ENCODE assay signal across 19 cellular contexts in genomic region chr3:194327030-194327413, GRCh38. TPM values are rescaled to one million over a fixed set of nuclear protein-coding genes. Genes with fewer than 3 reads are reported as not detected.
A peak's percentile ranks its signal among the peaks of the same experiment; 100 is the strongest.
DNase-seq lines count a peak whose midpoint lies in the region; ATAC-seq, FAIRE-seq and TF ChIP-seq lines count a peak whose summit lies in the region.
"Had no signal": no experiment of that assay in that cellular context is flagged by ENCODE, and none has a peak within 500 bp of the region (broad histone marks: within the 10 kb centered on the region; RNA-seq: fewer than 3 reads in every experiment).

No MANE protein-coding gene starts in this region.

- H3K56ac ChIP-seq in mesendoderm (ENCODE audit: low read length): no peak overlapping the region

- H4K5ac ChIP-seq in mesendoderm (ENCODE audit: low read length): no peak overlapping the region

- peaks cover 25% of the 10 kb centered on the region for H3K27me3 Mint-ChIP-seq in CD4-positive, CD25-positive, alpha-beta regulatory T cell
- peaks cover 8% of the 10 kb centered on the region for H3K27me3 Mint-ChIP-seq in activated T-cell treated with anti-CD3 and anti-CD28 coated beads, Interleukin-2, amount 50 U/mL, for 4 hours (ENCODE audit: low read depth)

- no peak overlapping the region for H3K4me3 ChIP-seq in CD4-positive, CD25-positive, alpha-beta regulatory T cell (ENCODE audit: low read depth, low read length)
- H3K4me3 ChIP-seq in K562 (no peak overlapping the region), mesendoderm (ENCODE audit: low read length) (no peak overlapping the region)
- H3K4me3 ChIP-seq: HAP-1 had no signal

- no peak overlapping the region for H3K27ac Mint-ChIP-seq in CD4-positive, CD25-positive, alpha-beta regulatory T cell
- H3K27ac Mint-ChIP-seq: CD14-positive monocyte had no signal

- H2BK120ac ChIP-seq in mesendoderm (ENCODE audit: low read depth, low read length): no peak overlapping the region

- intact Hi-C loops in K562 (cut with micrococcal nuclease): loop anchor here (10.0 kb wide), 1 partner anchor 732 kb away; the partner anchor contains the start of gene OPA1

- DNase-seq in CD4-positive, CD25-positive, alpha-beta regulatory T cell: peak in 2 of 3 donors; percentile 41 to 51
- DNase-seq in LHCN-M2 (ENCODE audit: low read depth): peak; percentile 19
- DNase-seq in K562 (ENCODE audit: extremely low read depth in 1 of 4, low spot score in 3 of 4): no peak
- DNase-seq in mesendoderm: peak; percentile 74
- DNase-seq in HuH-7.5 (ENCODE audit: low spot score): no peak
- DNase-seq in activated T-cell treated with anti-CD3 and anti-CD28 coated beads, Interleukin-2, amount 50 U/mL, for 4 hours: no peak
- DNase-seq: AML-193, COR-L47, Karpas-422, MM.1S, NCI-H1092 treated with DMSO at 0.1 percent for 48 hours, NCI-H510A treated with DMSO at 0.1 percent for 48 hours, NCI-H82, PC-3 had no signal

- no peak overlapping the region for H3K18ac ChIP-seq in mesendoderm (ENCODE audit: low read length)

- in situ Hi-C loops in K562 (cut with MboI): loop anchor here (10.0 to 25.0 kb wide), 2 partner anchors 672 to 1865 kb away; no protein-coding TSS in a partner anchor

- H3K9ac ChIP-seq in K562 (ENCODE audit: insufficient read depth in 1 of 2, low read depth in 2 of 2, low read length in 2 of 2) (no peak overlapping the region), mesendoderm (ENCODE audit: low read length) (no peak overlapping the region)

- H3K9me1 ChIP-seq in K562 (ENCODE audit: control insufficient read depth, insufficient read depth, low read length): no peaks in the 10 kb centered on the region

- no peaks in the 10 kb centered on the region for H3K36me3 ChIP-seq in CD4-positive, CD25-positive, alpha-beta regulatory T cell (ENCODE audit: control insufficient read depth, insufficient read depth, low read length)
- H3K36me3 ChIP-seq in K562 (ENCODE audit: control insufficient read depth, insufficient read depth, low read length): no peaks in the 10 kb centered on the region
- H3K36me3 ChIP-seq in mesendoderm (ENCODE audit: control insufficient read depth, insufficient read depth, low read length): no peaks in the 10 kb centered on the region
- H3K36me3 ChIP-seq: HAP-1 had no signal

- H2AK5ac ChIP-seq in mesendoderm (ENCODE audit: low read length): no peak overlapping the region

- H3K36me3 Mint-ChIP-seq in CD4-positive, CD25-positive, alpha-beta regulatory T cell: no peaks in the 10 kb centered on the region
- H3K36me3 Mint-ChIP-seq in activated T-cell treated with anti-CD3 and anti-CD28 coated beads, Interleukin-2, amount 50 U/mL, for 4 hours (ENCODE audit: insufficient read depth): no peaks in the 10 kb centered on the region
- H3K36me3 Mint-ChIP-seq: CD14-positive monocyte had no signal

- no peak overlapping the region for H2BK5ac ChIP-seq in mesendoderm (ENCODE audit: low read length)

- no peak overlapping the region for H2AFZ ChIP-seq in K562 (ENCODE audit: low read depth, low read length)

- H3K9me3 ChIP-seq in CD4-positive, CD25-positive, alpha-beta regulatory T cell (ENCODE audit: control insufficient read depth in 2 of 2, low read length in 2 of 2): no peaks in the 10 kb centered on the region
- no peaks in the 10 kb centered on the region; the same call in 1 of the 2 replicates for H3K9me3 ChIP-seq in K562 (replicated peaks; ENCODE audit: control insufficient read depth, insufficient read depth, low read depth, low read length)
- H3K9me3 ChIP-seq: HAP-1 had no signal

- no peak overlapping the region for H2BK15ac ChIP-seq in mesendoderm (replicated peaks; ENCODE audit: low read depth)

- H3K79me2 ChIP-seq in K562 (ENCODE audit: control insufficient read depth, insufficient read depth, low read length) (no peaks in the 10 kb centered on the region), mesendoderm (ENCODE audit: control insufficient read depth, insufficient read depth, low read length) (no peaks in the 10 kb centered on the region)

- no peaks in the 10 kb centered on the region for H3K79me1 ChIP-seq in mesendoderm (ENCODE audit: low read length)

- WGBS in K562 (ENCODE audit: insufficient coverage, low coverage, missing lambda C conversion rate): no CpG with 5 or more reads among the region's 3 CpGs
- 100% methylated on average over 2 of the region's 3 CpGs for WGBS in mesendoderm (ENCODE audit: extremely low coverage, insufficient coverage, low lambda C conversion rate)

- no peak for TF ChIP-seq POLR2A in K562 (conservative IDR thresholded peaks at IDR 0.05)

- H3K27me3 ChIP-seq in CD4-positive, CD25-positive, alpha-beta regulatory T cell (ENCODE audit: control insufficient read depth, insufficient read depth, low read length): no peaks in the 10 kb centered on the region
- peaks cover 0 to 41% of the 10 kb centered on the region in 2 experiments; a peak in 3 of 5 replicates for H3K27me3 ChIP-seq in K562 (ENCODE audit: control insufficient read depth in 2 of 2, insufficient read depth in 2 of 2, low read length in 2 of 2)
- H3K27me3 ChIP-seq in mesendoderm (ENCODE audit: insufficient read depth, low read length, poor library complexity): no peaks in the 10 kb centered on the region

- no peak for ATAC-seq in CD4-positive, CD25-positive, alpha-beta regulatory T cell (ENCODE audit: low read depth in 2 of 2)
- ATAC-seq in K562 (no peak), HG02798 (IDR thresholded peaks at IDR 0.05; ENCODE audit: poor library complexity, unreplicated experiment) (no peak)
- ATAC-seq in activated T-cell treated with anti-CD3 and anti-CD28 coated beads, Interleukin-2, amount 50 U/mL, for 4 hours: no peak
- ATAC-seq: PC-3, Right ventricle myocardium inferior had no signal

- CTCF ChIA-PET in K562 (lab: Yijun Ruan, JAX; ENCODE audit: low intra/inter-chr PET ratio): no interaction called here

- H3K4me1 ChIP-seq in CD4-positive, CD25-positive, alpha-beta regulatory T cell (ENCODE audit: control insufficient read depth, insufficient read depth, low read length, poor library complexity, severe bottlenecking): peaks cover 6% of the 10 kb centered on the region
- H3K4me1 ChIP-seq in K562 (replicated peaks in 1 of 2; ENCODE audit: control insufficient read depth in 2 of 2, insufficient read depth in 2 of 2, low read length in 2 of 2): peaks cover 13 to 54% of the 10 kb centered on the region in 2 experiments; a peak in 4 of 5 replicates
- peaks cover 2% of the 10 kb centered on the region for H3K4me1 ChIP-seq in mesendoderm (ENCODE audit: control insufficient read depth, low read depth, low read length)

- H3K9me3 Mint-ChIP-seq in CD4-positive, CD25-positive, alpha-beta regulatory T cell: peaks cover 0 to 1% (median 0%) of the 10 kb centered on the region in 7 donors
- H3K9me3 Mint-ChIP-seq in activated T-cell treated with anti-CD3 and anti-CD28 coated beads, Interleukin-2, amount 50 U/mL, for 4 hours: no peaks in the 10 kb centered on the region

- H4K20me1 ChIP-seq in K562 (replicated peaks; ENCODE audit: control insufficient read depth, insufficient read depth, low read length): no peaks in the 10 kb centered on the region

- H3K23ac ChIP-seq in mesendoderm (ENCODE audit: low read length): no peak overlapping the region

- no peak for TF ChIP-seq EP300 in K562 (IDR thresholded peaks at IDR 0.05; ENCODE audit: low read length)

- peaks cover 0 to 3% (median under 1%) of the 10 kb centered on the region in 4 donors for H3K4me1 Mint-ChIP-seq in CD4-positive, CD25-positive, alpha-beta regulatory T cell
- peaks cover 6% of the 10 kb centered on the region for H3K4me1 Mint-ChIP-seq in activated T-cell treated with anti-CD3 and anti-CD28 coated beads, Interleukin-2, amount 50 U/mL, for 4 hours (ENCODE audit: low read depth)

- no peak overlapping the region for H4K8ac ChIP-seq in mesendoderm (ENCODE audit: low read depth, low read length)

- H3K4me3 Mint-ChIP-seq in CD4-positive, CD25-positive, alpha-beta regulatory T cell: no peak overlapping the region
- H3K4me3 Mint-ChIP-seq in activated T-cell treated with anti-CD3 and anti-CD28 coated beads, Interleukin-2, amount 50 U/mL, for 4 hours: no peak overlapping the region
- H3K4me3 Mint-ChIP-seq: CD14-positive monocyte had no signal

- H3K27ac ChIP-seq in CD4-positive, CD25-positive, alpha-beta regulatory T cell (ENCODE audit: insufficient read depth, low read length, poor library complexity, severe bottlenecking): no peak overlapping the region
- no peak overlapping the region for H3K27ac ChIP-seq in K562 (ENCODE audit: extremely low read depth, low read depth, low read length)
- H3K27ac ChIP-seq in mesendoderm (ENCODE audit: low read depth, low read length): no peak overlapping the region

- TF ChIP-seq CTCF in K562 (IDR thresholded peaks at IDR 0.05 in 2 of 3, conservative IDR thresholded peaks at IDR 0.05 in 1 of 3; ENCODE audit: insufficient read depth in 2 of 3, low read depth in 1 of 3, low read length in 3 of 3): no peak

- POLR2A ChIA-PET in K562 (lab: Yijun Ruan, JAX): no interaction called here

- no peak for TF ChIP-seq RAD21 in K562 (CRISPR knock-in tag; conservative IDR thresholded peaks at IDR 0.05 in 1 of 2, IDR thresholded peaks at IDR 0.05 in 1 of 2)

- H3K4me2 ChIP-seq in K562 (ENCODE audit: insufficient read depth, low read length) (no peak overlapping the region; the same call in 1 of the 2 replicates), mesendoderm (ENCODE audit: low read length) (no peak overlapping the region)

- no TSS peak for BruUV-seq in K562 (replicated peaks; lab: Mats Ljungman, UMichigan)

- no peak overlapping the region for H3K4ac ChIP-seq in mesendoderm (ENCODE audit: low read depth, low read length)

- no peak for FAIRE-seq in K562 (lab: Jason Lieb, UNC)

RNA-seq across cellular contexts. Expression of gene CPN2, which starts 24.1 kb away (rescaled TPM):
- not detected for total RNA-seq in CD4-positive, CD25-positive, alpha-beta regulatory T cell
- polyA plus RNA-seq in CD4-positive, CD25-positive, alpha-beta regulatory T cell: not detected
- not detected in 2 replicates for total RNA-seq in LHCN-M2 (2014; rRNA removed)
- not detected for polyA plus RNA-seq in LHCN-M2 (2012)
- total RNA-seq in K562 (2011; cell fraction: chromatin; rRNA removed; ENCODE audit: low replicate concordance): not detected in 2 replicates
- not detected in 2 replicates for total RNA-seq in K562 (2011; cell fraction: nucleolus; rRNA removed)
- total RNA-seq in K562 (2011; cell fraction: nucleoplasm; rRNA removed): not detected in 2 replicates
- total RNA-seq in K562 (2014; rRNA removed): not detected in 2 replicates
- not detected in 2 replicates for total RNA-seq in K562 (2014; rRNA removed; fragmentation: Illumina TruSeq; extraction: Trizol)
- not detected in 2 replicates for total RNA-seq in K562 (2015; rRNA removed; fragmentation: Illumina TruSeq; extraction: Trizol)
- not detected in 2 replicates for total RNA-seq in K562 (2021)
- polyA plus RNA-seq in K562 (2011; rRNA removed): not detected in 2 replicates
- polyA plus RNA-seq in K562 (2011; cell fraction: cytosol; rRNA removed): 0.04 TPM in 1 of 2 replicates, not detected in the other
- not detected in 2 replicates for polyA plus RNA-seq in K562 (2011; cell fraction: nucleus; rRNA removed)
- polyA plus RNA-seq in K562 (2012): 0.06 TPM in 1 of 2 replicates, not detected in the other
- not detected in 2 replicates for polyA plus RNA-seq in K562 (2014; fragmentation: Illumina TruSeq; extraction: Trizol)
- not detected for polyA plus RNA-seq in K562 (2014; fragmentation: Nextera tagmentation; extraction: Ambion mirVana)
- polyA plus RNA-seq in K562 (2014; rRNA removed): not detected in 2 replicates
- not detected in 2 replicates for polyA minus RNA-seq in K562 (2011; rRNA and poly(A)+ RNA removed)
- polyA minus RNA-seq in K562 (2011; cell fraction: cytosol; rRNA and poly(A)+ RNA removed): not detected in 2 replicates
- polyA minus RNA-seq in K562 (2011; cell fraction: nucleus; rRNA and poly(A)+ RNA removed): not detected in 2 replicates
- 0.01 TPM for polyA plus RNA-seq in mesendoderm (2013, experiment 1 of 2)
- polyA plus RNA-seq in mesendoderm (2013, experiment 2 of 2): 0.01 TPM
- under 1 TPM in 1 of 3 donors, not detected in 2; 0.08 TPM for total RNA-seq in activated T-cell treated with anti-CD3 and anti-CD28 coated beads, Interleukin-2, amount 50 U/mL, for 4 hours
- total RNA-seq: A673 had no signal
- polyA plus RNA-seq: CD14-positive monocyte had no signal

RNA-seq across cellular contexts. Expression of gene LRRC15, which starts 42.5 kb away (rescaled TPM):
- total RNA-seq in CD4-positive, CD25-positive, alpha-beta regulatory T cell: not detected
- not detected for polyA plus RNA-seq in CD4-positive, CD25-positive, alpha-beta regulatory T cell
- total RNA-seq in LHCN-M2 (2014; rRNA removed) (0.06 TPM in 2 replicates), K562 (2014; rRNA removed) (not detected in 2 replicates), K562 (2014; rRNA removed; fragmentation: Illumina TruSeq; extraction: Trizol) (not detected in 2 replicates), K562 (2015; rRNA removed; fragmentation: Illumina TruSeq; extraction: Trizol) (not detected in 2 replicates), K562 (2021) (not detected in 2 replicates)
- 0.04 TPM for polyA plus RNA-seq in LHCN-M2 (2012)
- not detected in 2 replicates for total RNA-seq in K562 (2011; cell fraction: chromatin; rRNA removed; ENCODE audit: low replicate concordance)
- not detected in 2 replicates for total RNA-seq in K562 (2011; cell fraction: nucleolus; rRNA removed)
- total RNA-seq in K562 (2011; cell fraction: nucleoplasm; rRNA removed): not detected in 2 replicates
- polyA plus RNA-seq in K562 (2011; rRNA removed) (0.01 TPM in 1 of 2 replicates, not detected in the other), K562 (2014; fragmentation: Illumina TruSeq; extraction: Trizol) (not detected in 2 replicates), K562 (2014; fragmentation: Nextera tagmentation; extraction: Ambion mirVana) (not detected), K562 (2014; rRNA removed) (not detected in 2 replicates)
- not detected in 2 replicates for polyA plus RNA-seq in K562 (2011; cell fraction: cytosol; rRNA removed)
- not detected in 2 replicates for polyA plus RNA-seq in K562 (2011; cell fraction: nucleus; rRNA removed)
- polyA plus RNA-seq in K562 (2012): not detected in 2 replicates
- not detected in 2 replicates for polyA minus RNA-seq in K562 (2011; rRNA and poly(A)+ RNA removed)
- not detected in 2 replicates for polyA minus RNA-seq in K562 (2011; cell fraction: cytosol; rRNA and poly(A)+ RNA removed)
- not detected in 2 replicates for polyA minus RNA-seq in K562 (2011; cell fraction: nucleus; rRNA and poly(A)+ RNA removed)
- polyA plus RNA-seq in mesendoderm (2013, experiment 1 of 2): 0.37 TPM
- 0.39 TPM for polyA plus RNA-seq in mesendoderm (2013, experiment 2 of 2)
- not detected for total RNA-seq in activated T-cell treated with anti-CD3 and anti-CD28 coated beads, Interleukin-2, amount 50 U/mL, for 4 hours
- total RNA-seq: A673 had no signal
- polyA plus RNA-seq: CD14-positive monocyte had no signal

Comparison
In these comparisons a context has a peak if more than half of its experiments do, and no peak if none do; other contexts are left out.
1. DNase-seq: peak in CD4-positive, CD25-positive, alpha-beta regulatory T cell (2 of 3), LHCN-M2 (single experiment) and mesendoderm (single experiment); none in K562 (0 of 4), HuH-7.5 (single experiment) and activated T-cell treated with anti-CD3 and anti-CD28 coated beads, Interleukin-2, amount 50 U/mL, for 4 hours (single experiment).